26 cellular contexts compared by ENCODE assay signal in genomic region chr4:119080721-119081541, GRCh38. TPM values are rescaled to one million over a fixed set of nuclear protein-coding genes. Genes with fewer than 3 reads are reported as not detected.
DNase-seq lines count a peak whose midpoint lies in the region; ATAC-seq and TF ChIP-seq lines count a peak whose summit lies in the region.
"Had no signal": no experiment of that assay in that cellular context is flagged by ENCODE, and none has a peak within 500 bp of the region (broad histone marks: within the 10 kb centered on the region; RNA-seq: fewer than 3 reads in every experiment).

No MANE protein-coding gene starts in this region.

- H3K4me3 Mint-ChIP-seq in type B pancreatic cell, result peak overlapping the region; percentile 1
- H3K4me3 Mint-ChIP-seq: activated CD4-positive, alpha-beta T cell treated with anti-CD3 and anti-CD28 coated beads, Interleukin-2, amount 10 ng/mL, durations not matched to agents 7 days and 5 days; activated naive CD4-positive, alpha-beta T cell treated with anti-CD3 and anti-CD28 coated beads, Interleukin-2, amount 50 U/mL, for 24 hours; CD8-positive, alpha-beta T cell; immature natural killer cell; stimulated activated naive CD8-positive, alpha-beta T cell treated with anti-CD3 and anti-CD28 coated beads, Interleukin-15, Interleukin-2, amounts not matched to agents 100 ng/mL and 50 ng/mL, for 24 hours had no signal

- H3K27me3 ChIP-seq in heart right ventricle, result no peaks in the 10 kb centered on the region
- H3K27me3 ChIP-seq: brain microvascular endothelial cell, gastroesophageal sphincter, SJCRH30, vagina had no signal

- no peaks in the 10 kb centered on the region for H3K36me3 Mint-ChIP-seq in type B pancreatic cell
- H3K36me3 Mint-ChIP-seq: activated naive CD4-positive, alpha-beta T cell treated with anti-CD3 and anti-CD28 coated beads, Interleukin-2, amount 50 U/mL, for 24 hours; CD8-positive, alpha-beta T cell; immature natural killer cell had no signal

- 74 to 83% methylated on average over 2 of the region's 2 CpGs for WGBS in heart right ventricle, 2 donors

- peaks cover 12% of the 10 kb centered on the region for H3K4me1 Mint-ChIP-seq in type B pancreatic cell (ENCODE audit: unreplicated experiment)
- H3K4me1 Mint-ChIP-seq: activated CD4-positive, alpha-beta T cell treated with anti-CD3 and anti-CD28 coated beads, Interleukin-2, amount 10 ng/mL, durations not matched to agents 7 days and 5 days; activated naive CD4-positive, alpha-beta T cell treated with anti-CD3 and anti-CD28 coated beads, Interleukin-2, amount 50 U/mL, for 24 hours; immature natural killer cell had no signal

- TF ChIP-seq CTCF in heart right ventricle (IDR thresholded peaks at IDR 0.05) (no peak), astrocyte of the spinal cord (IDR thresholded peaks at IDR 0.05; ENCODE audit: low read depth, low read length) (no peak), type B pancreatic cell (conservative IDR thresholded peaks at IDR 0.05) (no peak)

- no peak for TF ChIP-seq POLR2A in erythroblast (IDR thresholded peaks at IDR 0.05; ENCODE audit: low read length)

- in situ Hi-C loops in astrocyte of the spinal cord (cut with HindIII; ENCODE audit: low sequenced_read_pairs), result no loop called here

- H3K27ac Mint-ChIP-seq in type B pancreatic cell, result peak overlapping the region; percentile 73
- H3K27ac Mint-ChIP-seq: activated CD4-positive, alpha-beta T cell treated with anti-CD3 and anti-CD28 coated beads, Interleukin-2, amount 10 ng/mL, durations not matched to agents 7 days and 5 days; activated naive CD4-positive, alpha-beta T cell treated with anti-CD3 and anti-CD28 coated beads, Interleukin-2, amount 50 U/mL, for 24 hours; CD8-positive, alpha-beta T cell; immature natural killer cell; stimulated activated naive CD8-positive, alpha-beta T cell treated with anti-CD3 and anti-CD28 coated beads, Interleukin-15, Interleukin-2, amounts not matched to agents 100 ng/mL and 50 ng/mL, for 24 hours had no signal

- ATAC-seq in heart right ventricle, result peak in 3 of 8 donors; percentile 23 to 56 (median 33)
- peak; percentile 96 for ATAC-seq in left colon
- ATAC-seq in HG03045 (IDR thresholded peaks at IDR 0.05; ENCODE audit: unreplicated experiment), result no peak
- ATAC-seq: CD8-positive, alpha-beta T cell; gastroesophageal sphincter had no signal

- H3K27me3 Mint-ChIP-seq in type B pancreatic cell, result no peaks in the 10 kb centered on the region
- H3K27me3 Mint-ChIP-seq: activated naive CD4-positive, alpha-beta T cell treated with anti-CD3 and anti-CD28 coated beads, Interleukin-2, amount 50 U/mL, for 24 hours; stimulated activated naive CD8-positive, alpha-beta T cell treated with anti-CD3 and anti-CD28 coated beads, Interleukin-15, Interleukin-2, amounts not matched to agents 100 ng/mL and 50 ng/mL, for 24 hours had no signal

- DNase-seq in heart right ventricle (no peak), cardiac septum (ENCODE audit: low spot score) (no peak), astrocyte of the spinal cord (ENCODE audit: low read depth, low spot score) (peak; percentile 37), left colon (no peak), type B pancreatic cell (ENCODE audit: extremely low spot score, unreplicated experiment) (no peak), erythroblast (lab: John Stamatoyannopoulos, UW) (no peak), GF-D8 (lab: John Stamatoyannopoulos, UW) (no peak)
- DNase-seq: activated CD4-positive, alpha-beta T cell treated with anti-CD3 and anti-CD28 coated beads, Interleukin-2, amount 10 ng/mL, durations not matched to agents 7 days and 5 days; brain microvascular endothelial cell; CD8-positive, alpha-beta T cell; effector CD8-positive, alpha-beta T cell; immature natural killer cell; Kasumi-1; NCI-H1436; NCI-H226; SJCRH30; stimulated activated CD4-positive, alpha-beta T cell treated with anti-CD3 and anti-CD28 coated beads, Interleukin-12 subunit alpha, Interleukin-12 subunit beta, amount 100 ng/mL, for 4 hours; T-helper 9 cell had no signal

- H3K9me3 Mint-ChIP-seq in type B pancreatic cell, result peaks cover 5% of the 10 kb centered on the region
- H3K9me3 Mint-ChIP-seq: activated CD4-positive, alpha-beta T cell treated with anti-CD3 and anti-CD28 coated beads, Interleukin-2, amount 10 ng/mL, durations not matched to agents 7 days and 5 days; activated naive CD4-positive, alpha-beta T cell treated with anti-CD3 and anti-CD28 coated beads, Interleukin-2, amount 50 U/mL, for 24 hours; CD8-positive, alpha-beta T cell; stimulated activated naive CD8-positive, alpha-beta T cell treated with anti-CD3 and anti-CD28 coated beads, Interleukin-15, Interleukin-2, amounts not matched to agents 100 ng/mL and 50 ng/mL, for 24 hours had no signal

- peaks cover 0 to 14% (median 0%) of the 10 kb centered on the region in 11 donors for H3K9me3 ChIP-seq in heart right ventricle
- H3K9me3 ChIP-seq: gastroesophageal sphincter, SJCRH30, vagina had no signal

- H3K36me3 ChIP-seq in heart right ventricle, result no peaks in the 10 kb centered on the region
- H3K36me3 ChIP-seq: brain microvascular endothelial cell, gastroesophageal sphincter, SJCRH30, vagina had no signal

- H3K4me3 ChIP-seq in heart right ventricle (no peak overlapping the region), astrocyte of the spinal cord (ENCODE audit: low read depth, low read length) (no peak overlapping the region)
- H3K4me3 ChIP-seq: gastroesophageal sphincter, SJCRH30, vagina had no signal

- H3K4me1 ChIP-seq in heart right ventricle, result peaks cover 0 to 16% (median 8%) of the 10 kb centered on the region in 9 donors
- H3K4me1 ChIP-seq: gastroesophageal sphincter had no signal

- peak overlapping the region in 6 of 10 donors; percentile 10 to 70 (median 38) for H3K27ac ChIP-seq in heart right ventricle
- H3K27ac ChIP-seq: brain microvascular endothelial cell, gastroesophageal sphincter, HL-60, SJCRH30, vagina had no signal

- intact Hi-C loops in heart right ventricle (cut with DNase I) (loop anchor here in 3 of 10 donors (5.0 to 10.0 kb wide), 4 partner anchors 34 to 204 kb away; partner anchors contain the start of gene MYOZ2 (in 1 of the 3)), cardiac septum (cut with DNase I) (loop anchor here (5.0 kb wide), 1 partner anchor 34 kb away; no protein-coding TSS in a partner anchor), left colon (cut with DNase I, micrococcal nuclease) (no loop called here)

RNA-seq across cellular contexts. Expression of gene MYOZ2, which starts 54.7 kb away (rescaled TPM):
- total RNA-seq in heart right ventricle, result 1,000 to 10,000 TPM in 1 of 10 donors, 100 to 1,000 TPM in 9; 655 to 1,008 (median 906) TPM
- polyA plus RNA-seq in heart right ventricle, result 100 to 1,000 TPM; 231 to 772 TPM
- total RNA-seq in cardiac septum, result 727 TPM
- not detected for total RNA-seq in left colon
- total RNA-seq in type B pancreatic cell (ENCODE audit: low replicate concordance), result 0.12 TPM in 1 of 2 replicates, not detected in the other
- total RNA-seq: activated CD4-positive, alpha-beta T cell treated with anti-CD3 and anti-CD28 coated beads, Interleukin-2, amount 10 ng/mL, durations not matched to agents 7 days and 5 days; CD8-positive, alpha-beta T cell; mononuclear cell; osteocyte had no signal
- polyA plus RNA-seq: immature natural killer cell had no signal

Comparison
In these comparisons a context has a peak if more than half of its experiments do, and no peak if none do; other contexts are left out.
1. RNA of gene MYOZ2, which starts 54.7 kb away (total RNA-seq): 655 to 1,008 TPM in heart right ventricle and 727 TPM in cardiac septum (single experiment); 0.12 TPM in type B pancreatic cell and not detected in left colon; every median in the first group is over 100 times any median in the second.